9 cellular contexts compared by ENCODE assay signal in genomic region chr2:17719562-17720371, GRCh38. TPM values are rescaled to one million over a fixed set of nuclear protein-coding genes. Genes with fewer than 3 reads are reported as not detected.
DNase-seq lines count a peak whose midpoint lies in the region; ATAC-seq and TF ChIP-seq lines count a peak whose summit lies in the region.
"Had no signal": no experiment of that assay in that cellular context is flagged by ENCODE, and none has a peak within 500 bp of the region (broad histone marks: within the 10 kb centered on the region; RNA-seq: fewer than 3 reads in every experiment).

No MANE protein-coding gene starts in this region.

- no peak overlapping the region for H2AFZ ChIP-seq in OCI-LY1 (ENCODE audit: low read length)

- ATAC-seq in GM21825 (IDR thresholded peaks at IDR 0.05; ENCODE audit: unreplicated experiment) = peak; percentile 70
- ATAC-seq in activated naive CD8-positive, alpha-beta T cell treated with anti-CD3 and anti-CD28 coated beads, Interleukin-2, amount 50 U/mL, for 24 hours = no peak

- no peaks in the 10 kb centered on the region for H3F3A ChIP-seq in OCI-LY1 (ENCODE audit: insufficient read depth, low read length)

- H3K4me3 Mint-ChIP-seq in activated naive CD8-positive, alpha-beta T cell treated with anti-CD3 and anti-CD28 coated beads, Interleukin-2, amount 50 U/mL, for 24 hours = no peak overlapping the region

- H3K9ac ChIP-seq in OCI-LY1 (ENCODE audit: low read length) = no peak overlapping the region
- H3K9ac ChIP-seq: BLaER1 had no signal

- no peak for TF ChIP-seq EP300 in sigmoid colon (IDR thresholded peaks at IDR 0.05)

- H3K4me1 ChIP-seq in OCI-LY1 (ENCODE audit: insufficient read depth, low read length, severe bottlenecking) (no peaks in the 10 kb centered on the region), sigmoid colon (no peaks in the 10 kb centered on the region)
- H3K4me1 ChIP-seq: BLaER1 had no signal

- H3K27me3 Mint-ChIP-seq in activated naive CD8-positive, alpha-beta T cell treated with anti-CD3 and anti-CD28 coated beads, Interleukin-2, amount 50 U/mL, for 24 hours = no peaks in the 10 kb centered on the region

- no peaks in the 10 kb centered on the region for H3K9me3 Mint-ChIP-seq in activated naive CD8-positive, alpha-beta T cell treated with anti-CD3 and anti-CD28 coated beads, Interleukin-2, amount 50 U/mL, for 24 hours

- 71 to 77% methylated on average over 4 of the region's 4 CpGs for WGBS in sigmoid colon, 2 donors

- DNase-seq in NCI-H1105 treated with DMSO at 0.1 percent for 48 hours (lab: John Stamatoyannopoulos, UW) (peak; percentile 13), NCI-H1105 (lab: John Stamatoyannopoulos, UW) (no peak), erythroblast (lab: John Stamatoyannopoulos, UW) (peak; percentile 19 to 46), sigmoid colon (no peak)
- no peak for DNase-seq in stimulated activated CD4-positive, alpha-beta T cell treated with anti-CD3 and anti-CD28 coated beads, Interleukin-4, amount 100 ng/mL, for 1 hour
- DNase-seq in activated naive CD8-positive, alpha-beta T cell treated with anti-CD3 and anti-CD28 coated beads, Interleukin-2, amount 50 U/mL, for 24 hours = no peak

- no peak overlapping the region for H3K4me3 ChIP-seq in OCI-LY1 (ENCODE audit: low read depth, low read length, poor library complexity, severe bottlenecking)
- H3K4me3 ChIP-seq in sigmoid colon = no peak overlapping the region
- H3K4me3 ChIP-seq: BLaER1 had no signal

- H3K79me2 ChIP-seq in OCI-LY1 (ENCODE audit: insufficient read depth, low read length) = no peaks in the 10 kb centered on the region

- no peaks in the 10 kb centered on the region for H3K4me1 Mint-ChIP-seq in activated naive CD8-positive, alpha-beta T cell treated with anti-CD3 and anti-CD28 coated beads, Interleukin-2, amount 50 U/mL, for 24 hours

- no peak for TF ChIP-seq POLR2A in erythroblast (IDR thresholded peaks at IDR 0.05; ENCODE audit: low read length)
- TF ChIP-seq POLR2A in sigmoid colon (IDR thresholded peaks at IDR 0.05) = no peak

- TF ChIP-seq CTCF in OCI-LY1 (IDR thresholded peaks at IDR 0.05; ENCODE audit: low read length) = peak; percentile 77
- TF ChIP-seq CTCF in sigmoid colon (IDR thresholded peaks at IDR 0.05) = peak in 3 of 4 experiments; percentile 48 to 74 (median 64)

- H3K4me2 ChIP-seq in OCI-LY1 (ENCODE audit: low read length) = no peak overlapping the region
- H3K4me2 ChIP-seq: BLaER1 had no signal

- no peaks in the 10 kb centered on the region for H3K27me3 ChIP-seq in OCI-LY1 (ENCODE audit: insufficient read depth, low read length)
- H3K27me3 ChIP-seq in sigmoid colon = no peaks in the 10 kb centered on the region
- H3K27me3 ChIP-seq: BLaER1 had no signal

- H3K9me3 ChIP-seq in OCI-LY1 (ENCODE audit: low read length) (no peaks in the 10 kb centered on the region), sigmoid colon (no peaks in the 10 kb centered on the region)
- H3K9me3 ChIP-seq: BLaER1 had no signal

- peaks cover 74% of the 10 kb centered on the region for H3K36me3 ChIP-seq in OCI-LY1 (ENCODE audit: insufficient read depth, low read length)
- H3K36me3 ChIP-seq in sigmoid colon = peaks cover 0 to 70% (median 15%) of the 10 kb centered on the region in 4 donors

- no peaks in the 10 kb centered on the region for H4K20me1 ChIP-seq in OCI-LY1 (ENCODE audit: insufficient read depth, low read length)
- H4K20me1 ChIP-seq: BLaER1 had no signal

- H3K27ac ChIP-seq in OCI-LY1 (ENCODE audit: low read depth, low read length, poor library complexity, severe bottlenecking) (no peak overlapping the region), sigmoid colon (no peak overlapping the region)
- H3K27ac ChIP-seq: BLaER1 had no signal

- intact Hi-C loops in sigmoid colon (cut with DNase I) = loop anchor here (5.0 to 10.0 kb wide), 2 partner anchors 113 to 655 kb away; no protein-coding TSS in a partner anchor

- no peak overlapping the region for H3K27ac Mint-ChIP-seq in activated naive CD8-positive, alpha-beta T cell treated with anti-CD3 and anti-CD28 coated beads, Interleukin-2, amount 50 U/mL, for 24 hours

- H3K36me3 Mint-ChIP-seq in activated naive CD8-positive, alpha-beta T cell treated with anti-CD3 and anti-CD28 coated beads, Interleukin-2, amount 50 U/mL, for 24 hours (ENCODE audit: low read depth) = peaks cover 37% of the 10 kb centered on the region

- no peaks in the 10 kb centered on the region for H3K9me2 ChIP-seq in OCI-LY1 (ENCODE audit: low read depth, low read length)

RNA-seq across cellular contexts. Expression of gene SMC6, which starts 33.8 kb away (rescaled TPM):
- 10 to 100 TPM in 3 of 4 donors, 1 to 10 TPM in 1; 8.3 to 12.7 (median 10.8) TPM for total RNA-seq in sigmoid colon
- polyA plus RNA-seq in sigmoid colon = 10 to 100 TPM in 1 of 3 donors, 1 to 10 TPM in 2; 6.6 to 15.8 (median 8.8) TPM

RNA-seq across cellular contexts. Expression of gene GEN1, which starts 34.2 kb away (rescaled TPM):
- 1 to 10 TPM in 3 of 4 donors, under 1 TPM in 1; 0.49 to 5.0 (median 2.3) TPM for total RNA-seq in sigmoid colon
- 1 to 10 TPM; 2.1 to 9.0 (median 3.6) TPM for polyA plus RNA-seq in sigmoid colon

Comparison
In these comparisons a context has a peak if more than half of its experiments do, and no peak if none do; other contexts are left out.
1. DNase-seq: peak in NCI-H1105 treated with DMSO at 0.1 percent for 48 hours (single experiment) and erythroblast (2 of 2); none in NCI-H1105 (single experiment), sigmoid colon (single experiment), stimulated activated CD4-positive, alpha-beta T cell treated with anti-CD3 and anti-CD28 coated beads, Interleukin-4, amount 100 ng/mL, for 1 hour (single experiment) and activated naive CD8-positive, alpha-beta T cell treated with anti-CD3 and anti-CD28 coated beads, Interleukin-2, amount 50 U/mL, for 24 hours (single experiment).